Comparison of ENCODE assay signal across 29 cellular contexts in genomic region chr1:91916811-91917460, GRCh38. TPM values are rescaled to one million over a fixed set of nuclear protein-coding genes. Genes with fewer than 3 reads are reported as not detected.
"Had no signal": no experiment of that assay in that cellular context is flagged by ENCODE, and none has a peak within 500 bp of the region (broad histone marks: within the 10 kb centered on the region; RNA-seq: fewer than 3 reads in every experiment).

No MANE protein-coding gene starts in this region.

- H3K27me3 ChIP-seq: ascending aorta, body of pancreas, Peyer's patch, SJSA1 had no signal

- H3K9me3 Mint-ChIP-seq: activated CD8-positive, alpha-beta T cell treated with anti-CD3 and anti-CD28 coated beads for 36 hours; activated naive CD4-positive, alpha-beta T cell treated with anti-CD3 and anti-CD28 coated beads, Interleukin-2, amount 50 U/mL, for 72 hours; activated naive CD8-positive, alpha-beta T cell treated with anti-CD3 and anti-CD28 coated beads, Interleukin-2, amount 50 U/mL, for 24 hours; activated T-cell treated with anti-CD3 and anti-CD28 coated beads, Interleukin-2, amount 50 U/mL, for 24 hours; T-helper 1 cell treated with Interleukin-12 subunit alpha and Interleukin-12 subunit beta and Interleukin-4 antibody, amounts not matched to agents 30 μg/mL and 1 μg/mL, for 36 hours had no signal

- H3K4me3 Mint-ChIP-seq: activated CD4-positive, alpha-beta T cell treated with anti-CD3 and anti-CD28 coated beads for 36 hours; activated CD8-positive, alpha-beta T cell treated with anti-CD3 and anti-CD28 coated beads for 36 hours; activated naive CD8-positive, alpha-beta T cell treated with anti-CD3 and anti-CD28 coated beads, Interleukin-2, amount 50 U/mL, for 24 hours; activated T-cell treated with anti-CD3 and anti-CD28 coated beads, Interleukin-2, amount 50 U/mL, for 24 hours; T-helper 1 cell treated with Interleukin-12 subunit alpha and Interleukin-12 subunit beta and Interleukin-4 antibody, amounts not matched to agents 30 μg/mL and 1 μg/mL, for 36 hours had no signal

- H3K9me3 ChIP-seq: ascending aorta, body of pancreas, Peyer's patch, SJSA1 had no signal

- H3K27ac Mint-ChIP-seq: activated CD4-positive, alpha-beta T cell treated with anti-CD3 and anti-CD28 coated beads for 36 hours; activated CD8-positive, alpha-beta T cell treated with anti-CD3 and anti-CD28 coated beads for 36 hours; activated naive CD4-positive, alpha-beta T cell treated with anti-CD3 and anti-CD28 coated beads, Interleukin-2, amount 50 U/mL, for 72 hours; activated naive CD8-positive, alpha-beta T cell treated with anti-CD3 and anti-CD28 coated beads, Interleukin-2, amount 50 U/mL, for 24 hours; activated T-cell treated with anti-CD3 and anti-CD28 coated beads, Interleukin-2, amount 50 U/mL, for 24 hours; T-helper 1 cell treated with Interleukin-12 subunit alpha and Interleukin-12 subunit beta and Interleukin-4 antibody, amounts not matched to agents 30 μg/mL and 1 μg/mL, for 36 hours had no signal

- H3K36me3 Mint-ChIP-seq: activated naive CD4-positive, alpha-beta T cell treated with anti-CD3 and anti-CD28 coated beads, Interleukin-2, amount 50 U/mL, for 72 hours had no signal

- H3K27ac ChIP-seq: ascending aorta, body of pancreas, Peyer's patch, RWPE1, SJSA1 had no signal

- H3K4me3 ChIP-seq: ascending aorta, body of pancreas, Peyer's patch, SJSA1 had no signal

- H3K4me1 ChIP-seq: ascending aorta, body of pancreas, Peyer's patch, SJSA1 had no signal

- H3K27me3 Mint-ChIP-seq: activated CD4-positive, alpha-beta T cell treated with anti-CD3 and anti-CD28 coated beads for 36 hours; activated CD8-positive, alpha-beta T cell treated with anti-CD3 and anti-CD28 coated beads for 36 hours; activated T-cell treated with anti-CD3 and anti-CD28 coated beads, Interleukin-2, amount 50 U/mL, for 24 hours had no signal

- ATAC-seq: activated CD4-positive, alpha-beta T cell treated with anti-CD3 and anti-CD28 coated beads for 36 hours; activated CD8-positive, alpha-beta T cell treated with anti-CD3 and anti-CD28 coated beads for 36 hours; activated naive CD4-positive, alpha-beta T cell treated with anti-CD3 and anti-CD28 coated beads, Interleukin-2, amount 50 U/mL, for 72 hours; activated naive CD8-positive, alpha-beta T cell treated with anti-CD3 and anti-CD28 coated beads, Interleukin-2, amount 50 U/mL, for 24 hours; body of pancreas; SK-N-SH treated with all-trans-retinoic acid at 6 μM for 48 hours had no signal

- DNase-seq: activated CD4-positive, alpha-beta T cell treated with anti-CD3 and anti-CD28 coated beads for 36 hours; activated CD4-positive, alpha-beta T cell treated with anti-CD3 and anti-CD28 coated beads, Interleukin-2, amount 50 U/mL, for 1 hour; activated CD4-positive, CD25-positive, alpha-beta regulatory T cell; activated CD8-positive, alpha-beta T cell treated with anti-CD3 and anti-CD28 coated beads for 36 hours; activated effector memory CD4-positive, alpha-beta T cell treated with anti-CD3 and anti-CD28 coated beads, Interleukin-2, amount 50 U/mL, for 16 hours; activated naive CD4-positive, alpha-beta T cell treated with Interleukin-2 at 50 U/mL for 16 hours; activated naive CD8-positive, alpha-beta T cell treated with anti-CD3 and anti-CD28 coated beads, Interleukin-2, amount 50 U/mL, for 24 hours; activated T-cell treated with anti-CD3 and anti-CD28 coated beads, Interleukin-2, amount 50 U/mL, for 24 hours; amniotic stem cell; body of pancreas; central memory CD4-positive, alpha-beta T cell; MM.1S; NCI-H1105 treated with DMSO at 0.1 percent for 48 hours; NCI-H1436 treated with DMSO at 0.1 percent for 48 hours; NCI-H187; NCI-H2081; NCI-H510A treated with DMSO at 0.1 percent for 48 hours; NCI-H69; NK-92 treated with Interleukin-12 subunit alpha and Interleukin-12 subunit beta, amount 100 ng/mL, for 24 hours; OCI-M1; Peyer's patch; Right ventricle myocardium superior had no signal

- H3K36me3 ChIP-seq: ascending aorta, Peyer's patch, SJSA1 had no signal

RNA-seq across cellular contexts. Expression of gene BRDT, which starts 32.3 kb away (rescaled TPM):
- total RNA-seq: activated CD4-positive, alpha-beta T cell treated with anti-CD3 and anti-CD28 coated beads for 36 hours; activated CD8-positive, alpha-beta T cell treated with anti-CD3 and anti-CD28 coated beads for 36 hours; ascending aorta; body of pancreas; bronchial epithelial cell; Peyer's patch; Right ventricle myocardium superior; SJSA1 had no signal
